In the genomic region with DNA sequence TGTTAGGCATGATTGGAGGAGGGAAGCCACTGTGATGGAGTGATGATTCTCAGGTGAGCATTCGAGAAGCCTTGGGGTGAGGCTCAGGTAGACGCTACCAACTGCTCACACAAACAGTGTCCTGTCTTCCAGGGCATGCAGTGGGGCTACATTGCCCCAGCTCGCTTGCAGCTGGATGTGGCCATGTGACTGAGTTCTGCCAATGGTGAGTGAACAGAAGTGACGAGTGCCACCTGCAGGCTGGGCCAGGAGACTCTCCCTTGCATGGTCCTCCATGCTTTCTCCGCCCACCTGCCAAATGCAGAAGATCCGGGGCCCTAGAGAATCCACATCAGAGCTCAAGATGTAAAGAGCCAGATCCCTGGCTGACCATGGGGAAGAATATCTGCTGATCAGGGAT, we compare ENCODE assay signal across 8 cellular contexts.
DNase-seq lines count a peak whose midpoint lies in the region; ATAC-seq and TF ChIP-seq lines count a peak whose summit lies in the region.

No MANE protein-coding gene starts in this region.

- no TSS peak for BruUV-seq in IMR-90 (replicated peaks; lab: Mats Ljungman, UMichigan)

- WGBS in IMR-90 (ENCODE audit: extremely low coverage in 2 of 2, insufficient read length in 1 of 2), 2 experiments: no CpG with 5 or more reads among the region's 6 CpGs
- 66% methylated on average over 6 of the region's 6 CpGs for WGBS in liver

- no peak for TF ChIP-seq POLR2A in IMR-90 (IDR thresholded peaks at IDR 0.05; ENCODE audit: low read depth, low read length)

- H4K91ac ChIP-seq in IMR-90 (ENCODE audit: insufficient read depth, low read depth, low read length): no peak overlapping the region

- H3K4me1 ChIP-seq in IMR-90 (ENCODE audit: control insufficient read depth, insufficient read depth, low read length): no peaks in the 10 kb centered on the region
- H3K4me1 ChIP-seq in liver (ENCODE audit: control insufficient read depth in 4 of 4, insufficient read depth in 4 of 4, low read length in 3 of 4): no peaks in the 10 kb centered on the region
- H3K4me1 ChIP-seq in effector memory CD4-positive, alpha-beta T cell (ENCODE audit: control insufficient read depth, insufficient read depth, low read length, poor library complexity, severe bottlenecking): no peaks in the 10 kb centered on the region

- H3K4me3 ChIP-seq in IMR-90 (ENCODE audit: insufficient read depth, low read depth, low read length) (no peak overlapping the region), liver (ENCODE audit: low read depth in 1 of 3, low read length in 3 of 3) (no peak overlapping the region)
- H3K4me3 ChIP-seq in effector memory CD4-positive, alpha-beta T cell (ENCODE audit: insufficient read depth, low read depth, low read length, poor library complexity, severe bottlenecking): no peak overlapping the region

- no peak overlapping the region for H2BK15ac ChIP-seq in IMR-90 (ENCODE audit: low read depth, low read length)

- H4K20me1 ChIP-seq in IMR-90 (ENCODE audit: insufficient read depth, low read length): no peaks in the 10 kb centered on the region

- H3K4ac ChIP-seq in IMR-90 (ENCODE audit: low read depth, low read length): no peak overlapping the region

- H3K27me3 ChIP-seq in IMR-90 (ENCODE audit: control insufficient read depth, insufficient read depth, low read length): peaks cover 21% of the 10 kb centered on the region
- no peaks in the 10 kb centered on the region for H3K27me3 ChIP-seq in liver (ENCODE audit: control insufficient read depth in 4 of 4, insufficient read depth in 4 of 4, low read length in 3 of 4)
- H3K27me3 ChIP-seq in effector memory CD4-positive, alpha-beta T cell (replicated peaks; ENCODE audit: control insufficient read depth, insufficient read depth, low read length, poor library complexity, severe bottlenecking): no peaks in the 10 kb centered on the region

- TF ChIP-seq RAD21 in IMR-90 (IDR thresholded peaks at IDR 0.05; ENCODE audit: low read length): no peak
- peak; percentile 30 to 46 for TF ChIP-seq RAD21 in liver (IDR thresholded peaks at IDR 0.05)

- H4K8ac ChIP-seq in IMR-90 (ENCODE audit: low read depth in 2 of 2, low read length in 2 of 2): no peak overlapping the region

- in situ Hi-C loops in IMR-90 (cut with MboI; ENCODE audit: low sequenced_read_pairs): no loop called here

- H3K9me1 ChIP-seq in IMR-90 (ENCODE audit: insufficient read depth, low read length): no peaks in the 10 kb centered on the region

- dilution Hi-C loops in IMR-90 (cut with HindIII; ENCODE audit: low sequenced_read_pairs, unreplicated experiment): no loop called here

- H3K14ac ChIP-seq in IMR-90 (replicated peaks; ENCODE audit: low read depth, low read length): no peak overlapping the region

- DNase-seq in EL (peak; percentile 31), IMR-90 (no peak)
- DNase-seq in activated CD4-positive, alpha-beta T cell treated with anti-CD3 and anti-CD28 coated beads, Interleukin-2, amount 50 U/mL, for 1 hour: peak; percentile 13
- DNase-seq in central memory CD4-positive, alpha-beta T cell: no peak
- no peak for DNase-seq in effector memory CD4-positive, alpha-beta T cell

- no peak overlapping the region for H2AK5ac ChIP-seq in IMR-90 (ENCODE audit: low read depth, low read length)

- CTCF ChIA-PET in IMR-90 (lab: Yijun Ruan, JAX): interaction anchor here (0.6 kb wide), 1 partner anchor 43 kb away, joined by 3 read pairs; no protein-coding TSS in a partner anchor

- no peak overlapping the region for H3K23ac ChIP-seq in IMR-90 (ENCODE audit: low read depth, low read length)

- H3K4me2 ChIP-seq in IMR-90 (ENCODE audit: low read depth, low read length): no peak overlapping the region

- no peak overlapping the region for H2BK20ac ChIP-seq in IMR-90 (ENCODE audit: low read depth, low read length)

- TF ChIP-seq CTCF in IMR-90 (conservative IDR thresholded peaks at IDR 0.05; ENCODE audit: low read depth, low read length) (0 out of 2 replicates have a peak, but pooled peaks have one; percentile 12), liver (IDR thresholded peaks at IDR 0.05; ENCODE audit: low read depth, low read length, missing input control) (peak; percentile 17)

- H2AFZ ChIP-seq in IMR-90 (replicated peaks; ENCODE audit: low read length, poor library complexity): no peak overlapping the region

- no peaks in the 10 kb centered on the region for H3K79me1 ChIP-seq in IMR-90 (ENCODE audit: low read depth in 1 of 2, low read length in 2 of 2)

- no peak overlapping the region for H3K18ac ChIP-seq in IMR-90 (ENCODE audit: low read depth, low read length)

- no peak overlapping the region for H3K27ac ChIP-seq in IMR-90 (ENCODE audit: insufficient read depth, low read length)
- no peak overlapping the region for H3K27ac ChIP-seq in liver (ENCODE audit: low read depth in 1 of 2, low read length in 2 of 2)
- no peak overlapping the region for H3K27ac ChIP-seq in effector memory CD4-positive, alpha-beta T cell (ENCODE audit: insufficient read depth, low read length, poor library complexity, severe bottlenecking)

- no peak overlapping the region for H2BK5ac ChIP-seq in IMR-90 (ENCODE audit: low read depth, low read length, poor library complexity, severe bottlenecking)

- H3K56ac ChIP-seq in IMR-90 (ENCODE audit: extremely low read depth, insufficient read depth, low read length): no peak overlapping the region

- ATAC-seq in IMR-90 (ENCODE audit: low read depth) (no peak; the same call in 1 of the 2 replicates), GM21619 (IDR thresholded peaks at IDR 0.05; ENCODE audit: unreplicated experiment) (no peak), GM21529 (IDR thresholded peaks at IDR 0.05; ENCODE audit: unreplicated experiment) (no peak)

- no peak overlapping the region for H2AK9ac ChIP-seq in IMR-90 (replicated peaks; ENCODE audit: low read depth, low read length, poor library complexity)

- H3K9me3 ChIP-seq in IMR-90 (ENCODE audit: control insufficient read depth, insufficient read depth, low read length): no peaks in the 10 kb centered on the region
- no peaks in the 10 kb centered on the region for H3K9me3 ChIP-seq in liver (ENCODE audit: control insufficient read depth in 4 of 4, low read length in 3 of 4)
- no peaks in the 10 kb centered on the region for H3K9me3 ChIP-seq in effector memory CD4-positive, alpha-beta T cell (ENCODE audit: control insufficient read depth, low read length)

- no peaks in the 10 kb centered on the region for H3K36me3 ChIP-seq in IMR-90 (ENCODE audit: control insufficient read depth, insufficient read depth, low read length)
- no peaks in the 10 kb centered on the region for H3K36me3 ChIP-seq in liver (ENCODE audit: control insufficient read depth in 4 of 4, insufficient read depth in 3 of 4, low read depth in 1 of 4, low read length in 3 of 4)
- H3K36me3 ChIP-seq in effector memory CD4-positive, alpha-beta T cell (ENCODE audit: control insufficient read depth, insufficient read depth, low read length): no peaks in the 10 kb centered on the region

- no peak overlapping the region for H4K5ac ChIP-seq in IMR-90 (ENCODE audit: low read depth, low read length)

- no peak overlapping the region for H2BK120ac ChIP-seq in IMR-90 (ENCODE audit: low read depth, low read length)

- POLR2A ChIA-PET in IMR-90 (lab: Charles Lee; ENCODE audit: unreplicated experiment): no interaction called here

- intact Hi-C loops in IMR-90 (cut with micrococcal nuclease): no loop called here

- H3K9ac ChIP-seq in IMR-90 (ENCODE audit: low read depth, low read length) (no peak overlapping the region), liver (ENCODE audit: low read depth in 1 of 2, low read length in 2 of 2) (no peak overlapping the region)

TF ChIP-seq in IMR-90, 13 proteins besides CTCF, POLR2A, EP300 and RAD21:
- TF ChIP-seq MAZ (IDR thresholded peaks at IDR 0.05; ENCODE audit: borderline replicate concordance, low read depth, low read length) (no peak), BHLHE40 (IDR thresholded peaks at IDR 0.05; ENCODE audit: low read depth, low read length) (no peak), USF2 (IDR thresholded peaks at IDR 0.05; ENCODE audit: low read depth, low read length) (peak; percentile 27; the same call in 1 of the 2 replicates), FOS (IDR thresholded peaks at IDR 0.05; ENCODE audit: low read depth, low read length) (no peak)

TF ChIP-seq in liver, 16 proteins besides CTCF, POLR2A, EP300 and RAD21:
- no peak for TF ChIP-seq HNF4A (conservative IDR thresholded peaks at IDR 0.05)
- TF ChIP-seq GABPA (IDR thresholded peaks at IDR 0.05 in 1 of 2, conservative IDR thresholded peaks at IDR 0.05 in 1 of 2): no peak
- TF ChIP-seq ZBTB33 (IDR thresholded peaks at IDR 0.05): no peak
- no peak for TF ChIP-seq HNF4G (IDR thresholded peaks at IDR 0.05)
- no peak for TF ChIP-seq SP1 (IDR thresholded peaks at IDR 0.05)
- TF ChIP-seq NR2F2 (IDR thresholded peaks at IDR 0.05): no peak
- no peak for TF ChIP-seq MAX (IDR thresholded peaks at IDR 0.05)
- TF ChIP-seq ATF3 (IDR thresholded peaks at IDR 0.05): no peak
- TF ChIP-seq RXRA (IDR thresholded peaks at IDR 0.05): no peak
- TF ChIP-seq TAF1 (conservative IDR thresholded peaks at IDR 0.05): no peak
- TF ChIP-seq YY1 (IDR thresholded peaks at IDR 0.05): no peak
- TF ChIP-seq EGR1 (IDR thresholded peaks at IDR 0.05; ENCODE audit: low read depth in 2 of 2): no peak

Comparison
In these comparisons a context has a peak if more than half of its experiments do, and no peak if none do; other contexts are left out.
1. DNase-seq: peak in EL (single experiment) and activated CD4-positive, alpha-beta T cell treated with anti-CD3 and anti-CD28 coated beads, Interleukin-2, amount 50 U/mL, for 1 hour (single experiment); none in IMR-90 (single experiment), central memory CD4-positive, alpha-beta T cell (single experiment) and effector memory CD4-positive, alpha-beta T cell (0 of 3).